17 cellular contexts compared by ENCODE assay signal in genomic region chr20:46680684-46681031, GRCh38. TPM values are rescaled to one million over a fixed set of nuclear protein-coding genes. Genes with fewer than 3 reads are reported as not detected.
"Had no signal": no experiment of that assay in that cellular context is flagged by ENCODE, and none has a peak within 500 bp of the region (broad histone marks: within the 10 kb centered on the region; RNA-seq: fewer than 3 reads in every experiment).

No MANE protein-coding gene starts in this region.

- H3K9me3 Mint-ChIP-seq: dendritic cell treated with granulocyte-macrophage colony-stimulating factor and Interleukin-4, amounts not matched to agents 40 ng/mL and 50 ng/mL, for 4 days; effector memory CD8-positive, alpha-beta T cell; mesothelial cell of epicardium had no signal

- H3K36me3 ChIP-seq: colonic mucosa, gastrocnemius medialis, left ventricle myocardium inferior had no signal

- H3K27me3 Mint-ChIP-seq: effector memory CD8-positive, alpha-beta T cell had no signal

- FAIRE-seq: endometrium, kidney had no signal

- DNase-seq: cortex of kidney, esophagus squamous epithelium, foreskin melanocyte, kidney, lower lobe of right lung had no signal

- H3K4me1 ChIP-seq: colonic mucosa had no signal

- H3K9me3 ChIP-seq: colonic mucosa, esophagus squamous epithelium, gastrocnemius medialis, heart right ventricle, left ventricle myocardium inferior, lower lobe of right lung, mucosa of descending colon had no signal

- H3K4me3 Mint-ChIP-seq: dendritic cell treated with granulocyte-macrophage colony-stimulating factor and Interleukin-4, amounts not matched to agents 40 ng/mL and 50 ng/mL, for 4 days; effector memory CD8-positive, alpha-beta T cell; endodermal cell had no signal

- H3K27ac Mint-ChIP-seq: dendritic cell treated with granulocyte-macrophage colony-stimulating factor and Interleukin-4, amounts not matched to agents 40 ng/mL and 50 ng/mL, for 4 days; endodermal cell had no signal

- H3K4me3 ChIP-seq: colonic mucosa, esophagus squamous epithelium, gastrocnemius medialis, heart right ventricle, left ventricle myocardium inferior, lower lobe of right lung, mucosa of descending colon had no signal

- H3K27ac ChIP-seq: colonic mucosa, epithelial cell of prostate, esophagus squamous epithelium, gastrocnemius medialis, heart right ventricle, left ventricle myocardium inferior, lower lobe of right lung had no signal

- H3K27me3 ChIP-seq: colonic mucosa, esophagus squamous epithelium, gastrocnemius medialis, heart right ventricle had no signal

- ATAC-seq: gastrocnemius medialis had no signal

RNA-seq across cellular contexts. Expression of gene SLC13A3, which starts 29.4 kb away (rescaled TPM):
- total RNA-seq: lung microvascular endothelial cell had no signal
